19 cellular contexts compared by ENCODE assay signal in genomic region chr6:160084198-160084776, GRCh38. TPM values are rescaled to one million over a fixed set of nuclear protein-coding genes. Genes with fewer than 3 reads are reported as not detected.
DNase-seq lines count a peak whose midpoint lies in the region; ATAC-seq and TF ChIP-seq lines count a peak whose summit lies in the region.
"Had no signal": no experiment of that assay in that cellular context is flagged by ENCODE, and none has a peak within 500 bp of the region (broad histone marks: within the 10 kb centered on the region; RNA-seq: fewer than 3 reads in every experiment).

No MANE protein-coding gene starts in this region.

- no peaks in the 10 kb centered on the region for H3K27me3 ChIP-seq in osteoblast (ENCODE audit: insufficient read depth, low read length)
- H3K27me3 ChIP-seq: BE2C had no signal

- peaks cover 15 to 16% of the 10 kb centered on the region in 2 donors for H3K4me1 Mint-ChIP-seq in effector memory CD8-positive, alpha-beta T cell (ENCODE audit: low read depth in 2 of 2)

- peak overlapping the region in 1 of 2 donors; percentile 32 for H3K4me3 Mint-ChIP-seq in effector memory CD8-positive, alpha-beta T cell

- no peaks in the 10 kb centered on the region for H3K27me3 Mint-ChIP-seq in effector memory CD8-positive, alpha-beta T cell
- H3K27me3 Mint-ChIP-seq: CD4-positive, alpha-beta memory T cell had no signal

- no peaks in the 10 kb centered on the region for H3K79me2 ChIP-seq in osteoblast (ENCODE audit: insufficient read depth, low read length)

- H3K27ac Mint-ChIP-seq in effector memory CD8-positive, alpha-beta T cell = peak overlapping the region; percentile 66 to 68

- H3K9me3 ChIP-seq in HEK293 (ENCODE audit: control insufficient read depth, insufficient read depth, low read depth, low read length) (no peaks in the 10 kb centered on the region), osteoblast (ENCODE audit: low read depth, low read length) (no peaks in the 10 kb centered on the region)
- H3K9me3 ChIP-seq: BE2C had no signal

- POLR2A ChIA-PET in HEK293 (lab: Yijun Ruan, JAX) = no interaction called here

- H3K4me1 ChIP-seq in HEK293 (ENCODE audit: control insufficient read depth, insufficient read depth, low read length) = no peaks in the 10 kb centered on the region
- H3K4me1 ChIP-seq in osteoblast (ENCODE audit: insufficient read depth, low read length) = peaks cover 7% of the 10 kb centered on the region
- H3K4me1 ChIP-seq: BE2C had no signal

- no peak overlapping the region for H3K4me3 ChIP-seq in HEK293 (ENCODE audit: low read depth, low read length)
- H3K4me3 ChIP-seq in osteoblast (ENCODE audit: insufficient read depth, low read length) = no peak overlapping the region

- H3K36me3 Mint-ChIP-seq in effector memory CD8-positive, alpha-beta T cell (ENCODE audit: insufficient read depth) = peaks cover 91% of the 10 kb centered on the region

- no peak overlapping the region for H2AFZ ChIP-seq in osteoblast (ENCODE audit: low read length)

- H3K36me3 ChIP-seq in HEK293 (ENCODE audit: control insufficient read depth in 2 of 2, insufficient read depth in 1 of 2, low read length in 2 of 2) (peaks cover 8 to 97% of the 10 kb centered on the region in 2 experiments; a peak in 2 of 3 replicates), osteoblast (ENCODE audit: insufficient read depth, low read length) (peaks cover 60% of the 10 kb centered on the region)

- ATAC-seq in effector memory CD8-positive, alpha-beta T cell (replicated peaks) = no peak
- no peak for ATAC-seq in GM19035 (IDR thresholded peaks at IDR 0.05; ENCODE audit: unreplicated experiment)

- TF ChIP-seq CTCF in C4-2B (conservative IDR thresholded peaks at IDR 0.05) = no peak
- no peak for TF ChIP-seq CTCF in HEK293 (tag by site-specific recombination; IDR thresholded peaks at IDR 0.05)
- TF ChIP-seq CTCF in osteoblast (IDR thresholded peaks at IDR 0.05; ENCODE audit: extremely low read depth, low read depth, low read length) = no peak

- H3K9me3 Mint-ChIP-seq in effector memory CD8-positive, alpha-beta T cell = no peaks in the 10 kb centered on the region
- H3K9me3 Mint-ChIP-seq: CD4-positive, alpha-beta memory T cell had no signal

- CTCF ChIA-PET in HEK293 (lab: Yijun Ruan, JAX) = interaction anchor here (1.0 kb wide), 1 partner anchor 371 kb away, joined by 4 read pairs; no protein-coding TSS in a partner anchor

- H4K20me1 ChIP-seq in osteoblast (ENCODE audit: insufficient read depth, low read length) = no peaks in the 10 kb centered on the region

- H3K4me2 ChIP-seq in osteoblast (ENCODE audit: insufficient read depth, low read length) = no peak overlapping the region

- H3K27ac ChIP-seq in C4-2B = 0 out of 2 replicates have a peak overlapping the region, but pooled peaks have one; percentile 20
- no peak overlapping the region for H3K27ac ChIP-seq in HEK293 (ENCODE audit: extremely low read depth, low read depth, low read length)
- H3K27ac ChIP-seq in osteoblast (ENCODE audit: low read depth, low read length) = no peak overlapping the region

- no peak for DNase-seq in effector memory CD8-positive, alpha-beta T cell
- DNase-seq in osteoblast (ENCODE audit: insufficient read length, low spot score, missing footprints) (peak; percentile 81), NCI-H1048 (lab: John Stamatoyannopoulos, UW) (no peak)
- DNase-seq in activated CD8-positive, alpha-beta memory T cell treated with anti-CD3 and anti-CD28 coated beads, Interleukin-2, amount 50 U/mL, for 48 hours = no peak
- DNase-seq: BE2C; Calu3; CD4-positive, alpha-beta memory T cell; H7; IMR-90; Kasumi-1; MM.1S; NCI-H1105 treated with DMSO at 0.1 percent for 48 hours; NCI-H187; NCI-H446; NCI-H69; SHP77 had no signal

TF ChIP-seq in HEK293, 187 proteins besides CTCF, POLR2A, EP300 and RAD21:
- TF ChIP-seq ZNF341 (tag by site-specific recombination; IDR thresholded peaks at IDR 0.05; ENCODE audit: low read depth) (no peak), EGR2 (tag by site-specific recombination; IDR thresholded peaks at IDR 0.05; ENCODE audit: low read depth) (peak; percentile 16; the same call in 1 of the 2 replicates)

RNA-seq across cellular contexts. Expression of gene SLC22A1, which starts 37.3 kb away (rescaled TPM):
- total RNA-seq in osteoblast = 0.72 and 1.2 TPM in 2 replicates
- total RNA-seq: IMR-90 had no signal
